ENCODE assay signal across 1 cellular context in genomic region chr18:13495980-13496379, GRCh38.
A peak's percentile ranks its signal among the peaks of the same experiment; 100 is the strongest.
TF ChIP-seq lines count a peak whose summit lies in the region.

No MANE protein-coding gene starts in this region.

TF ChIP-seq in endothelial cell of umbilical vein, 7 proteins besides CTCF, POLR2A, EP300 and RAD21:
- TF ChIP-seq FOS (IDR thresholded peaks at IDR 0.05; ENCODE audit: borderline replicate concordance, insufficient read depth, low read length): no peak
- TF ChIP-seq GATA2 (IDR thresholded peaks at IDR 0.05; ENCODE audit: insufficient read depth, insufficient read length, low read depth, low read length): peak; percentile 78
- no peak for TF ChIP-seq JUN (IDR thresholded peaks at IDR 0.05; ENCODE audit: borderline replicate concordance, insufficient read depth, insufficient read length, low read depth)
- TF ChIP-seq MYC (IDR thresholded peaks at IDR 0.05; ENCODE audit: low read depth, low read length): no peak
- TF ChIP-seq POLR2AphosphoS5 (IDR thresholded peaks at IDR 0.05; ENCODE audit: insufficient read depth, low read depth, low read length): no peak
